1 cellular context compared by ENCODE assay signal in genomic region chr6:14601490-14601889, GRCh38.
TF ChIP-seq lines count a peak whose summit lies in the region.

No MANE protein-coding gene starts in this region.

TF ChIP-seq in HEK293, 187 proteins besides CTCF, POLR2A, EP300 and RAD21 (continued from another document):
- TF ChIP-seq OSR2 (tag by site-specific recombination; IDR thresholded peaks at IDR 0.05) (peak; percentile 73), ZNF544 (tag by site-specific recombination; IDR thresholded peaks at IDR 0.05) (no peak), ZNF341 (tag by site-specific recombination; IDR thresholded peaks at IDR 0.05; ENCODE audit: low read depth) (no peak), GLIS1 (tag by site-specific recombination; IDR thresholded peaks at IDR 0.05) (no peak), ZFP3 (tag by site-specific recombination; IDR thresholded peaks at IDR 0.05; ENCODE audit: low read depth) (no peak), RBAK (tag by site-specific recombination; IDR thresholded peaks at IDR 0.05) (no peak), ZNF473 (tag by site-specific recombination; IDR thresholded peaks at IDR 0.05) (no peak), ZFP41 (tag by site-specific recombination; IDR thresholded peaks at IDR 0.05; ENCODE audit: borderline replicate concordance) (no peak), ZNF626 (tag by site-specific recombination; IDR thresholded peaks at IDR 0.05) (no peak), ZNF561 (tag by site-specific recombination; IDR thresholded peaks at IDR 0.05; ENCODE audit: borderline replicate concordance) (no peak), ZBTB8A (tag by site-specific recombination; IDR thresholded peaks at IDR 0.05) (peak; percentile 49; the same call in 1 of the 2 replicates), OVOL3 (tag by site-specific recombination; IDR thresholded peaks at IDR 0.05) (no peak), ZNF785 (tag by site-specific recombination; IDR thresholded peaks at IDR 0.05) (no peak), ZNF510 (tag by site-specific recombination; IDR thresholded peaks at IDR 0.05; ENCODE audit: insufficient replicate concordance) (no peak), GFI1B (tag by site-specific recombination; IDR thresholded peaks at IDR 0.05) (no peak), ZNF366 (tag by site-specific recombination; conservative IDR thresholded peaks at IDR 0.05) (no peak), ZNF560 (tag by site-specific recombination; IDR thresholded peaks at IDR 0.05; ENCODE audit: borderline replicate concordance) (no peak), ZNF311 (tag by site-specific recombination; IDR thresholded peaks at IDR 0.05; ENCODE audit: borderline replicate concordance) (no peak), GLIS2 (tag by site-specific recombination; IDR thresholded peaks at IDR 0.05) (no peak), ZNF596 (tag by site-specific recombination; IDR thresholded peaks at IDR 0.05) (no peak), ZBTB7A (tag by site-specific recombination; IDR thresholded peaks at IDR 0.05; ENCODE audit: low read depth) (no peak)
- TF ChIP-seq, protein P1, sequence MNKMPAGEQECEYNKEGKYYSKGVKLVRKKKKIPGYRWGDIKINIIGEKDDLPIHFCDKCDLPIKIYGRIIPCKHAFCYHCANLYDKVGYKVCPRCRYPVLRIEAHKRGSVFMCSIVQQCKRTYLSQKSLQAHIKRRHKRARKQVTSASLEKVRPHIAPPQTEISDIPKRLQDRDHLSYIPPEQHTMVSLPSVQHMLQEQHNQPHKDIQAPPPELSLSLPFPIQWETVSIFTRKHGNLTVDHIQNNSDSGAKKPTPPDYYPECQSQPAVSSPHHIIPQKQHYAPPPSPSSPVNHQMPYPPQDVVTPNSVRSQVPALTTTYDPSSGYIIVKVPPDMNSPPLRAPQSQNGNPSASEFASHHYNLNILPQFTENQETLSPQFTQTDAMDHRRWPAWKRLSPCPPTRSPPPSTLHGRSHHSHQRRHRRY (tag by site-specific recombination; IDR thresholded peaks at IDR 0.05), result no peak
- TF ChIP-seq, protein P2, sequence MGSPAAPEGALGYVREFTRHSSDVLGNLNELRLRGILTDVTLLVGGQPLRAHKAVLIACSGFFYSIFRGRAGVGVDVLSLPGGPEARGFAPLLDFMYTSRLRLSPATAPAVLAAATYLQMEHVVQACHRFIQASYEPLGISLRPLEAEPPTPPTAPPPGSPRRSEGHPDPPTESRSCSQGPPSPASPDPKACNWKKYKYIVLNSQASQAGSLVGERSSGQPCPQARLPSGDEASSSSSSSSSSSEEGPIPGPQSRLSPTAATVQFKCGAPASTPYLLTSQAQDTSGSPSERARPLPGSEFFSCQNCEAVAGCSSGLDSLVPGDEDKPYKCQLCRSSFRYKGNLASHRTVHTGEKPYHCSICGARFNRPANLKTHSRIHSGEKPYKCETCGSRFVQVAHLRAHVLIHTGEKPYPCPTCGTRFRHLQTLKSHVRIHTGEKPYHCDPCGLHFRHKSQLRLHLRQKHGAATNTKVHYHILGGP (tag by site-specific recombination; IDR thresholded peaks at IDR 0.05), result no peak
- TF ChIP-seq, protein P3, sequence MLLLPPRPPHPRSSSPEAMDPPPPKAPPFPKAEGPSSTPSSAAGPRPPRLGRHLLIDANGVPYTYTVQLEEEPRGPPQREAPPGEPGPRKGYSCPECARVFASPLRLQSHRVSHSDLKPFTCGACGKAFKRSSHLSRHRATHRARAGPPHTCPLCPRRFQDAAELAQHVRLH (tag by site-specific recombination; IDR thresholded peaks at IDR 0.05), result no peak
- TF ChIP-seq, protein P4, sequence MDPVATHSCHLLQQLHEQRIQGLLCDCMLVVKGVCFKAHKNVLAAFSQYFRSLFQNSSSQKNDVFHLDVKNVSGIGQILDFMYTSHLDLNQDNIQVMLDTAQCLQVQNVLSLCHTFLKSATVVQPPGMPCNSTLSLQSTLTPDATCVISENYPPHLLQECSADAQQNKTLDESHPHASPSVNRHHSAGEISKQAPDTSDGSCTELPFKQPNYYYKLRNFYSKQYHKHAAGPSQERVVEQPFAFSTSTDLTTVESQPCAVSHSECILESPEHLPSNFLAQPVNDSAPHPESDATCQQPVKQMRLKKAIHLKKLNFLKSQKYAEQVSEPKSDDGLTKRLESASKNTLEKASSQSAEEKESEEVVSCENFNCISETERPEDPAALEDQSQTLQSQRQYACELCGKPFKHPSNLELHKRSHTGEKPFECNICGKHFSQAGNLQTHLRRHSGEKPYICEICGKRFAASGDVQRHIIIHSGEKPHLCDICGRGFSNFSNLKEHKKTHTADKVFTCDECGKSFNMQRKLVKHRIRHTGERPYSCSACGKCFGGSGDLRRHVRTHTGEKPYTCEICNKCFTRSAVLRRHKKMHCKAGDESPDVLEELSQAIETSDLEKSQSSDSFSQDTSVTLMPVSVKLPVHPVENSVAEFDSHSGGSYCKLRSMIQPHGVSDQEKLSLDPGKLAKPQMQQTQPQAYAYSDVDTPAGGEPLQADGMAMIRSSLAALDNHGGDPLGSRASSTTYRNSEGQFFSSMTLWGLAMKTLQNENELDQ (tag by site-specific recombination; IDR thresholded peaks at IDR 0.05; ENCODE audit: low read depth), result no peak
